ENCODE assay signal across 2 cellular contexts in the genomic region with DNA sequence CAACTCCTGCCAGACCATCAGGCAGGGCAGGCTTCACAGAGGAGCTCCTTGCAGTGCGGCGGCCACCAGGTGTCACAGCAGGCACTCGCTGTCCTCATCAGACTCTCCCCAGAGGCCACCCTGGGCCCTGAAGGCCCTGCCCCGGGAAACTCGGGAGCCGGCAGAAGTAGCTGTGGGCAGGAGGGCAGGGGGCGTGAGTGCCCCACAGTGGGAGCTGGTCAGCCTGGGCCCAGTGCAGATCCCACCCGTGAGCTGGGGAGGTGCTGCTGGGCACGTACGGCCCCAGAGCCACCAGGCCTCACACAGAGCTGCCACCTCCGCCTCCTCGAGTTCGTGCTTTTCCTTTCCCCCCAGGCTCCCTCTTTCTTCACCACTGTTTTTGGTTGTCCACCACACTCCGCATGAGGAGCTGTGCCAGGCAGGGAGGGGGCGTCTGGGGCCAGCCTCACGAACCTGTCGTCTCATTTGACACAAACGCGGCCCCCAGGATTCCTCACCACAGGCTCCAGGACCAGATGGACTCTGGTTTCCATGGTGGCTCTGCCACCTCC.
TF ChIP-seq lines count a peak whose summit lies in the region.

No MANE protein-coding gene starts in this region.

TF ChIP-seq in A549, 52 proteins besides CTCF, POLR2A, EP300 and RAD21:
- TF ChIP-seq MAZ (IDR thresholded peaks at IDR 0.05; ENCODE audit: borderline replicate concordance, low read depth, low read length) = no peak
- TF ChIP-seq CEBPB (IDR thresholded peaks at IDR 0.05) = no peak
- TF ChIP-seq, protein P1, sequence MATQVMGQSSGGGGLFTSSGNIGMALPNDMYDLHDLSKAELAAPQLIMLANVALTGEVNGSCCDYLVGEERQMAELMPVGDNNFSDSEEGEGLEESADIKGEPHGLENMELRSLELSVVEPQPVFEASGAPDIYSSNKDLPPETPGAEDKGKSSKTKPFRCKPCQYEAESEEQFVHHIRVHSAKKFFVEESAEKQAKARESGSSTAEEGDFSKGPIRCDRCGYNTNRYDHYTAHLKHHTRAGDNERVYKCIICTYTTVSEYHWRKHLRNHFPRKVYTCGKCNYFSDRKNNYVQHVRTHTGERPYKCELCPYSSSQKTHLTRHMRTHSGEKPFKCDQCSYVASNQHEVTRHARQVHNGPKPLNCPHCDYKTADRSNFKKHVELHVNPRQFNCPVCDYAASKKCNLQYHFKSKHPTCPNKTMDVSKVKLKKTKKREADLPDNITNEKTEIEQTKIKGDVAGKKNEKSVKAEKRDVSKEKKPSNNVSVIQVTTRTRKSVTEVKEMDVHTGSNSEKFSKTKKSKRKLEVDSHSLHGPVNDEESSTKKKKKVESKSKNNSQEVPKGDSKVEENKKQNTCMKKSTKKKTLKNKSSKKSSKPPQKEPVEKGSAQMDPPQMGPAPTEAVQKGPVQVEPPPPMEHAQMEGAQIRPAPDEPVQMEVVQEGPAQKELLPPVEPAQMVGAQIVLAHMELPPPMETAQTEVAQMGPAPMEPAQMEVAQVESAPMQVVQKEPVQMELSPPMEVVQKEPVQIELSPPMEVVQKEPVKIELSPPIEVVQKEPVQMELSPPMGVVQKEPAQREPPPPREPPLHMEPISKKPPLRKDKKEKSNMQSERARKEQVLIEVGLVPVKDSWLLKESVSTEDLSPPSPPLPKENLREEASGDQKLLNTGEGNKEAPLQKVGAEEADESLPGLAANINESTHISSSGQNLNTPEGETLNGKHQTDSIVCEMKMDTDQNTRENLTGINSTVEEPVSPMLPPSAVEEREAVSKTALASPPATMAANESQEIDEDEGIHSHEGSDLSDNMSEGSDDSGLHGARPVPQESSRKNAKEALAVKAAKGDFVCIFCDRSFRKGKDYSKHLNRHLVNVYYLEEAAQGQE (IDR thresholded peaks at IDR 0.05) = no peak
- TF ChIP-seq ZC3H11A (IDR thresholded peaks at IDR 0.05) = no peak
- TF ChIP-seq RCOR1 (IDR thresholded peaks at IDR 0.05; ENCODE audit: low read depth, low read length) = no peak
- no peak for TF ChIP-seq CBX2 (IDR thresholded peaks at IDR 0.05; ENCODE audit: borderline replicate concordance, low read depth)
- no peak for TF ChIP-seq RFX5 (IDR thresholded peaks at IDR 0.05)
- TF ChIP-seq NFE2L2 (conservative IDR thresholded peaks at IDR 0.05; ENCODE audit: low read length) = no peak
- TF ChIP-seq, protein P2, sequence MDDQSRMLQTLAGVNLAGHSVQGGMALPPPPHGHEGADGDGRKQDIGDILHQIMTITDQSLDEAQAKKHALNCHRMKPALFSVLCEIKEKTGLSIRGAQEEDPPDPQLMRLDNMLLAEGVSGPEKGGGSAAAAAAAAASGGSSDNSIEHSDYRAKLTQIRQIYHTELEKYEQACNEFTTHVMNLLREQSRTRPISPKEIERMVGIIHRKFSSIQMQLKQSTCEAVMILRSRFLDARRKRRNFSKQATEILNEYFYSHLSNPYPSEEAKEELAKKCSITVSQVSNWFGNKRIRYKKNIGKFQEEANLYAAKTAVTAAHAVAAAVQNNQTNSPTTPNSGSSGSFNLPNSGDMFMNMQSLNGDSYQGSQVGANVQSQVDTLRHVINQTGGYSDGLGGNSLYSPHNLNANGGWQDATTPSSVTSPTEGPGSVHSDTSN (IDR thresholded peaks at IDR 0.05) = no peak
- TF ChIP-seq HOXB13 (CRISPR knock-in tag; IDR thresholded peaks at IDR 0.05; ENCODE audit: low read depth) = no peak
- TF ChIP-seq FOSL2 (IDR thresholded peaks at IDR 0.05) = no peak
- no peak for TF ChIP-seq FOSL2 (CRISPR knock-in tag; IDR thresholded peaks at IDR 0.05)
- no peak for TF ChIP-seq GATA3 (IDR thresholded peaks at IDR 0.05; ENCODE audit: borderline replicate concordance)
- TF ChIP-seq MYC (IDR thresholded peaks at IDR 0.05; ENCODE audit: borderline replicate concordance, low read length) = no peak
- TF ChIP-seq, protein P3, sequence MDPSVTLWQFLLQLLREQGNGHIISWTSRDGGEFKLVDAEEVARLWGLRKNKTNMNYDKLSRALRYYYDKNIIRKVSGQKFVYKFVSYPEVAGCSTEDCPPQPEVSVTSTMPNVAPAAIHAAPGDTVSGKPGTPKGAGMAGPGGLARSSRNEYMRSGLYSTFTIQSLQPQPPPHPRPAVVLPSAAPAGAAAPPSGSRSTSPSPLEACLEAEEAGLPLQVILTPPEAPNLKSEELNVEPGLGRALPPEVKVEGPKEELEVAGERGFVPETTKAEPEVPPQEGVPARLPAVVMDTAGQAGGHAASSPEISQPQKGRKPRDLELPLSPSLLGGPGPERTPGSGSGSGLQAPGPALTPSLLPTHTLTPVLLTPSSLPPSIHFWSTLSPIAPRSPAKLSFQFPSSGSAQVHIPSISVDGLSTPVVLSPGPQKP (IDR thresholded peaks at IDR 0.05; ENCODE audit: low read depth, low read length) = no peak
- no peak for TF ChIP-seq MAFK (IDR thresholded peaks at IDR 0.05; ENCODE audit: partially characterized antibody)
- TF ChIP-seq CBX8 (IDR thresholded peaks at IDR 0.05) = no peak
- no peak for TF ChIP-seq KDM1A (IDR thresholded peaks at IDR 0.05; ENCODE audit: low read depth)
- TF ChIP-seq, protein P4, sequence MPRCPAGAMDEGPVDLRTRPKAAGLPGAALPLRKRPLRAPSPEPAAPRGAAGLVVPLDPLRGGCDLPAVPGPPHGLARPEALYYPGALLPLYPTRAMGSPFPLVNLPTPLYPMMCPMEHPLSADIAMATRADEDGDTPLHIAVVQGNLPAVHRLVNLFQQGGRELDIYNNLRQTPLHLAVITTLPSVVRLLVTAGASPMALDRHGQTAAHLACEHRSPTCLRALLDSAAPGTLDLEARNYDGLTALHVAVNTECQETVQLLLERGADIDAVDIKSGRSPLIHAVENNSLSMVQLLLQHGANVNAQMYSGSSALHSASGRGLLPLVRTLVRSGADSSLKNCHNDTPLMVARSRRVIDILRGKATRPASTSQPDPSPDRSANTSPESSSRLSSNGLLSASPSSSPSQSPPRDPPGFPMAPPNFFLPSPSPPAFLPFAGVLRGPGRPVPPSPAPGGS (IDR thresholded peaks at IDR 0.05) = no peak
- no peak for TF ChIP-seq ZSCAN20 (CRISPR knock-in tag; IDR thresholded peaks at IDR 0.05)
- no peak for TF ChIP-seq FOSB (CRISPR knock-in tag; IDR thresholded peaks at IDR 0.05)

TF ChIP-seq in H1, 55 proteins besides CTCF, POLR2A, EP300 and RAD21:
- no peak for TF ChIP-seq ASH2L (IDR thresholded peaks at IDR 0.05; ENCODE audit: low read length)
- TF ChIP-seq BACH1 (IDR thresholded peaks at IDR 0.05; ENCODE audit: low read length) = no peak
- TF ChIP-seq BRCA1 (IDR thresholded peaks at IDR 0.05; ENCODE audit: low read depth, low read length) = no peak
- no peak for TF ChIP-seq CBX8 (IDR thresholded peaks at IDR 0.05; ENCODE audit: borderline replicate concordance, low read depth, low read length)
- no peak for TF ChIP-seq SP2 (IDR thresholded peaks at IDR 0.05; ENCODE audit: low read length)
- no peak for TF ChIP-seq GABPA (IDR thresholded peaks at IDR 0.05; ENCODE audit: borderline replicate concordance, insufficient read depth, low read length)
- TF ChIP-seq RXRA (IDR thresholded peaks at IDR 0.05; ENCODE audit: insufficient read depth, low read depth, low read length) = no peak
- TF ChIP-seq CHD1 (IDR thresholded peaks at IDR 0.05; ENCODE audit: low read depth, low read length) = no peak
- TF ChIP-seq MAFK (IDR thresholded peaks at IDR 0.05; ENCODE audit: low read depth, low read length) = no peak
- no peak for TF ChIP-seq CBX5 (IDR thresholded peaks at IDR 0.05; ENCODE audit: low read depth, low read length)
- no peak for TF ChIP-seq CREB1 (IDR thresholded peaks at IDR 0.05)
- TF ChIP-seq, protein P5, sequence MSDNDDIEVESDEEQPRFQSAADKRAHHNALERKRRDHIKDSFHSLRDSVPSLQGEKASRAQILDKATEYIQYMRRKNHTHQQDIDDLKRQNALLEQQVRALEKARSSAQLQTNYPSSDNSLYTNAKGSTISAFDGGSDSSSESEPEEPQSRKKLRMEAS (IDR thresholded peaks at IDR 0.05) = no peak
